1 cellular context compared by ENCODE assay signal in genomic region chr1:150604226-150604588, GRCh38.
TF ChIP-seq lines count a peak whose summit lies in the region.

No MANE protein-coding gene starts in this region.

TF ChIP-seq in HCT116, 20 proteins besides CTCF, POLR2A, EP300 and RAD21 (continued from another document):
- no peak for TF ChIP-seq ZNF274 (IDR thresholded peaks at IDR 0.05; ENCODE audit: low read depth, low read length)
- TF ChIP-seq SIN3A (IDR thresholded peaks at IDR 0.05; ENCODE audit: low read depth): no peak
- TF ChIP-seq POLR2AphosphoS5 (IDR thresholded peaks at IDR 0.05; ENCODE audit: low read depth, low read length): no peak
- no peak for TF ChIP-seq EZH2phosphoT487 (IDR thresholded peaks at IDR 0.05; ENCODE audit: borderline replicate concordance)
